27 cellular contexts compared by ENCODE assay signal in genomic region chr14:21822109-21822508, GRCh38.
"Had no signal": no experiment of that assay in that cellular context is flagged by ENCODE, and none has a peak within 500 bp of the region (broad histone marks: within the 10 kb centered on the region; RNA-seq: fewer than 3 reads in every experiment).

No MANE protein-coding gene starts in this region.

- DNase-seq: activated CD4-positive, alpha-beta T cell treated with anti-CD3 and anti-CD28 coated beads for 36 hours; activated CD4-positive, alpha-beta T cell treated with anti-CD3 and anti-CD28 coated beads, Interleukin-2, amount 10 ng/mL, durations not matched to agents 7 days and 5 days; activated CD4-positive, alpha-beta T cell treated with anti-CD3 and anti-CD28 coated beads, Interleukin-2, amount 50 U/mL, for 48 hours; activated CD8-positive, alpha-beta T cell treated with anti-CD3 and anti-CD28 coated beads, Interleukin-2, amount 10 ng/mL, durations not matched to agents 7 days and 5 days; activated gamma-delta T cell; activated naive CD4-positive, alpha-beta T cell treated with Interleukin-2 at 50 U/mL for 16 hours; activated T-cell treated with anti-CD3 and anti-CD28 coated beads, Interleukin-2, amount 50 U/mL, for 24 hours; adrenal gland; Karpas-422; KBM-7; NCI-H1105; NCI-H1417 treated with DMSO at 0.1 percent for 48 hours; NCI-H187 treated with DMSO at 0.1 percent for 48 hours; NCI-H2081; NCI-H2171 treated with DMSO at 0.1 percent for 48 hours; NCI-H345; NCI-H524 treated with DMSO at 0.1 percent for 48 hours; NK-92 treated with Interleukin-12 subunit alpha and Interleukin-12 subunit beta, amount 100 ng/mL, for 24 hours; PC-3; Peyer's patch; RPMI8226; SHP77 treated with DMSO at 0.1 percent for 48 hours; SK-N-SH had no signal

- H3K27ac ChIP-seq: adrenal gland, cardiac muscle cell, Peyer's patch, SJSA1 had no signal

- H3K36me3 ChIP-seq: adrenal gland, cardiac muscle cell, Peyer's patch, SJSA1 had no signal

- H3K9me3 ChIP-seq: adrenal gland, Peyer's patch, SJSA1, SK-N-SH had no signal

- ATAC-seq: activated CD4-positive, alpha-beta T cell treated with anti-CD3 and anti-CD28 coated beads for 36 hours; activated CD8-positive, alpha-beta T cell treated with anti-CD3 and anti-CD28 coated beads, Interleukin-2, amount 10 ng/mL, durations not matched to agents 7 days and 5 days; activated naive CD4-positive, alpha-beta T cell treated with anti-CD3 and anti-CD28 coated beads, Interleukin-2, amount 50 U/mL, for 72 hours; PC-3 had no signal

- H3K4me3 ChIP-seq: adrenal gland, cardiac muscle cell, Peyer's patch, SJSA1 had no signal

- H3K27me3 ChIP-seq: adrenal gland, cardiac muscle cell, Peyer's patch, SJSA1 had no signal

- H3K4me1 ChIP-seq: adrenal gland, Peyer's patch, SJSA1 had no signal

- FAIRE-seq: TTC549 had no signal

- H3K4me2 ChIP-seq: SK-N-SH had no signal
